ENCODE assay signal across 1 cellular context in the genomic region with DNA sequence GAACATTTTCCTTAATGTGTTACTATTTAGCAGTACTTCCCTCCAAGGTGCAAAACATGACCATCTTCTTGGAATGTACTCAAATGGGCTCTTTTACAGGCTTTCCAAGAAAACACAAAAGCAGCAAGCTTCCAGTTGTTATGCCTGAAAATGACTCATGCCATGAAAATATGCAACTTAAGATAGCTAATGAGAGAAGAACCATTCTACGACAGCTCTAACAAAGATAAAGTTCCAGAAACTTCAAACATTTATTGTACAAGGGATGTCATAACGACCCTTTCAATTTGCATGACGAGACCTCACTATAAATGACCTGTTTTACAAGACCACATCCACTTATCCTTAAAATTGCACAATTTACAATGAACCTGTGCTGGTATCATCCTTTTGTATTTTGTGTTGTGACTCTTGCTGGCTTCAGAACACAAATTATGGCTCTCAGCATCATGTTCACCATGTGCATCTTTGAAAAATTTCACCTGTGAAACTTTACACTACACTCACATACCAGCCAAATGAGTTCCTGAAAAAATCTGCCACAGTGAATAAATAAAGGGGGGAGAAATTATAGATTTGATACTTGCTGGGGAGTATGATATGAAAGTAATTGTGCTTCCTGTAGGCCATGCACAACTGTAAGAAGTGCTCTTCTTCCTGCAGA.
TF ChIP-seq lines count a peak whose summit lies in the region.

No MANE protein-coding gene starts in this region.

TF ChIP-seq in HEK293, 187 proteins besides CTCF, POLR2A, EP300 and RAD21 (continued from another document):
- TF ChIP-seq REST (tag by site-specific recombination; IDR thresholded peaks at IDR 0.05) (no peak), ZNF350 (tag by site-specific recombination; IDR thresholded peaks at IDR 0.05) (no peak), ZNF621 (tag by site-specific recombination; IDR thresholded peaks at IDR 0.05) (no peak), ZBTB7A (tag by site-specific recombination; IDR thresholded peaks at IDR 0.05; ENCODE audit: low read depth) (no peak), ZNF692 (tag by site-specific recombination; IDR thresholded peaks at IDR 0.05) (no peak), ZNF747 (tag by site-specific recombination; IDR thresholded peaks at IDR 0.05) (no peak), KLF10 (tag by site-specific recombination; IDR thresholded peaks at IDR 0.05) (no peak), SP3 (tag by site-specific recombination; IDR thresholded peaks at IDR 0.05) (no peak), ZNF311 (tag by site-specific recombination; IDR thresholded peaks at IDR 0.05; ENCODE audit: borderline replicate concordance) (no peak), ZSCAN23 (tag by site-specific recombination; IDR thresholded peaks at IDR 0.05) (no peak), GFI1B (tag by site-specific recombination; IDR thresholded peaks at IDR 0.05) (no peak), RBAK (tag by site-specific recombination; IDR thresholded peaks at IDR 0.05) (no peak), ZNF324 (tag by site-specific recombination; IDR thresholded peaks at IDR 0.05) (no peak), ZNF175 (tag by site-specific recombination; IDR thresholded peaks at IDR 0.05) (no peak), ZNF221 (tag by site-specific recombination; IDR thresholded peaks at IDR 0.05; ENCODE audit: borderline replicate concordance) (no peak), ZNF518A (tag by site-specific recombination; conservative IDR thresholded peaks at IDR 0.05; ENCODE audit: low read depth) (0 out of 2 replicates have a peak, but pooled peaks have one; percentile 17), ZBTB48 (tag by site-specific recombination; IDR thresholded peaks at IDR 0.05) (no peak), HIC1 (tag by site-specific recombination; IDR thresholded peaks at IDR 0.05) (no peak), ZNF174 (tag by site-specific recombination; IDR thresholded peaks at IDR 0.05) (no peak), ZNF248 (tag by site-specific recombination; IDR thresholded peaks at IDR 0.05) (no peak), TRIM28 (IDR thresholded peaks at IDR 0.05; ENCODE audit: borderline replicate concordance, low read length) (no peak), ZNF585B (tag by site-specific recombination; IDR thresholded peaks at IDR 0.05) (no peak), ZNF292 (tag by site-specific recombination; IDR thresholded peaks at IDR 0.05; ENCODE audit: borderline replicate concordance, low read depth) (no peak), ZNF121 (tag by site-specific recombination; IDR thresholded peaks at IDR 0.05) (no peak), ZEB2 (tag by site-specific recombination; IDR thresholded peaks at IDR 0.05) (0 out of 2 replicates have a peak, but pooled peaks have one; percentile 21), FEZF1 (tag by site-specific recombination; IDR thresholded peaks at IDR 0.05) (peak; percentile 35; the same call in 1 of the 2 replicates), PRDM4 (tag by site-specific recombination; IDR thresholded peaks at IDR 0.05) (no peak), BCL6B (tag by site-specific recombination; IDR thresholded peaks at IDR 0.05) (peak; percentile 91)
- TF ChIP-seq, protein P1, sequence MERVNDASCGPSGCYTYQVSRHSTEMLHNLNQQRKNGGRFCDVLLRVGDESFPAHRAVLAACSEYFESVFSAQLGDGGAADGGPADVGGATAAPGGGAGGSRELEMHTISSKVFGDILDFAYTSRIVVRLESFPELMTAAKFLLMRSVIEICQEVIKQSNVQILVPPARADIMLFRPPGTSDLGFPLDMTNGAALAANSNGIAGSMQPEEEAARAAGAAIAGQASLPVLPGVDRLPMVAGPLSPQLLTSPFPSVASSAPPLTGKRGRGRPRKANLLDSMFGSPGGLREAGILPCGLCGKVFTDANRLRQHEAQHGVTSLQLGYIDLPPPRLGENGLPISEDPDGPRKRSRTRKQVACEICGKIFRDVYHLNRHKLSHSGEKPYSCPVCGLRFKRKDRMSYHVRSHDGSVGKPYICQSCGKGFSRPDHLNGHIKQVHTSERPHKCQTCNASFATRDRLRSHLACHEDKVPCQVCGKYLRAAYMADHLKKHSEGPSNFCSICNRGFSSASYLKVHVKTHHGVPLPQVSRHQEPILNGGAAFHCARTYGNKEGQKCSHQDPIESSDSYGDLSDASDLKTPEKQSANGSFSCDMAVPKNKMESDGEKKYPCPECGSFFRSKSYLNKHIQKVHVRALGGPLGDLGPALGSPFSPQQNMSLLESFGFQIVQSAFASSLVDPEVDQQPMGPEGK (tag by site-specific recombination; IDR thresholded peaks at IDR 0.05), result no peak
- TF ChIP-seq, protein P2, sequence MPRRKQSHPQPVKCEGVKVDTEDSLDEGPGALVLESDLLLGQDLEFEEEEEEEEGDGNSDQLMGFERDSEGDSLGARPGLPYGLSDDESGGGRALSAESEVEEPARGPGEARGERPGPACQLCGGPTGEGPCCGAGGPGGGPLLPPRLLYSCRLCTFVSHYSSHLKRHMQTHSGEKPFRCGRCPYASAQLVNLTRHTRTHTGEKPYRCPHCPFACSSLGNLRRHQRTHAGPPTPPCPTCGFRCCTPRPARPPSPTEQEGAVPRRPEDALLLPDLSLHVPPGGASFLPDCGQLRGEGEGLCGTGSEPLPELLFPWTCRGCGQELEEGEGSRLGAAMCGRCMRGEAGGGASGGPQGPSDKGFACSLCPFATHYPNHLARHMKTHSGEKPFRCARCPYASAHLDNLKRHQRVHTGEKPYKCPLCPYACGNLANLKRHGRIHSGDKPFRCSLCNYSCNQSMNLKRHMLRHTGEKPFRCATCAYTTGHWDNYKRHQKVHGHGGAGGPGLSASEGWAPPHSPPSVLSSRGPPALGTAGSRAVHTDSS (tag by site-specific recombination; IDR thresholded peaks at IDR 0.05), result no peak
